ENCODE assay signal across 14 cellular contexts in genomic region chr1:151238467-151238739, GRCh38. TPM values are rescaled to one million over a fixed set of nuclear protein-coding genes. Genes with fewer than 3 reads are reported as not detected.
DNase-seq lines count a peak whose midpoint lies in the region; ATAC-seq, FAIRE-seq and TF ChIP-seq lines count a peak whose summit lies in the region.
"Had no signal": no experiment of that assay in that cellular context is flagged by ENCODE, and none has a peak within 500 bp of the region (broad histone marks: within the 10 kb centered on the region; RNA-seq: fewer than 3 reads in every experiment).

No MANE protein-coding gene starts in this region.

- in situ Hi-C loops in astrocyte of the cerebellum (cut with HindIII; ENCODE audit: low sequenced_read_pairs): no loop called here

- H3K27me3 ChIP-seq in keratinocyte (ENCODE audit: control insufficient read depth, extremely low read depth, insufficient read depth, low read length): no peaks in the 10 kb centered on the region
- H3K27me3 ChIP-seq: esophagus muscularis mucosa, transverse colon had no signal

- H3K9me3 ChIP-seq in keratinocyte (ENCODE audit: control insufficient read depth, low read depth, low read length): no peaks in the 10 kb centered on the region
- H3K9me3 ChIP-seq: esophagus muscularis mucosa, transverse colon had no signal

- CTCF ChIA-PET in GM10248 (lab: Yijun Ruan, JAX): interaction anchor here (2.1 to 2.3 kb wide), 2 partner anchors 9 to 14 kb away, joined by 5 to 13 read pairs; no protein-coding TSS in a partner anchor

- peaks cover 50 to 64% of the 10 kb centered on the region in 2 experiments for H3K36me3 ChIP-seq in keratinocyte (ENCODE audit: control insufficient read depth in 2 of 2, extremely low read depth in 1 of 2, insufficient read depth in 2 of 2, low read length in 2 of 2)

- POLR2A ChIA-PET in GM10248 (lab: Yijun Ruan, JAX): no interaction called here

- H3K4me1 ChIP-seq in keratinocyte (ENCODE audit: control insufficient read depth, extremely low read depth, insufficient read depth, low read length): peaks cover 4% of the 10 kb centered on the region
- H3K4me1 ChIP-seq: transverse colon had no signal

- H4K20me1 ChIP-seq in keratinocyte (ENCODE audit: control insufficient read depth, extremely low read depth, insufficient read depth, low read length): no peaks in the 10 kb centered on the region

- no peak overlapping the region for H2AFZ ChIP-seq in keratinocyte (ENCODE audit: control insufficient read depth, low read length)
- H2AFZ ChIP-seq: PC-9 had no signal

- TF ChIP-seq CTCF in astrocyte of the cerebellum (IDR thresholded peaks at IDR 0.05; ENCODE audit: low read depth, low read length, missing control alignments): no peak
- no peak for TF ChIP-seq CTCF in keratinocyte (optimal IDR thresholded peaks at IDR 0.05 in 1 of 3, IDR thresholded peaks at IDR 0.05 in 1 of 3, conservative IDR thresholded peaks at IDR 0.05 in 1 of 3; ENCODE audit: extremely low read depth in 1 of 3, insufficient read depth in 2 of 3, low read length in 3 of 3)
- TF ChIP-seq CTCF in GM20000 (IDR thresholded peaks at IDR 0.05; ENCODE audit: extremely low read depth, missing control alignments): no peak
- TF ChIP-seq CTCF in GM10248 (IDR thresholded peaks at IDR 0.05; ENCODE audit: control extremely low read depth, extremely low read depth, low read depth, missing control alignments): no peak

- no peak overlapping the region for H3K4me2 ChIP-seq in keratinocyte (ENCODE audit: control insufficient read depth, extremely low read depth, insufficient read depth, low read depth, low read length)
- H3K4me2 ChIP-seq: PC-9 had no signal

- ATAC-seq in HG02588 (IDR thresholded peaks at IDR 0.05; ENCODE audit: unreplicated experiment): no peak

- H3K4me3 ChIP-seq in astrocyte of the cerebellum (ENCODE audit: low read depth, low read length): no peak overlapping the region
- no peak overlapping the region for H3K4me3 ChIP-seq in keratinocyte (ENCODE audit: control insufficient read depth in 2 of 3, extremely low read depth in 1 of 3, insufficient read depth in 2 of 3, low read depth in 1 of 3, low read length in 3 of 3)
- H3K4me3 ChIP-seq: esophagus muscularis mucosa, PC-9, transverse colon had no signal

- no peak overlapping the region for H3K27ac ChIP-seq in keratinocyte (ENCODE audit: control insufficient read depth, insufficient read depth, low read length)
- H3K27ac ChIP-seq: PC-9, transverse colon had no signal

- H3K9me1 ChIP-seq in keratinocyte (ENCODE audit: control insufficient read depth, extremely low read depth, insufficient read depth, low read length): no peaks in the 10 kb centered on the region

- peaks cover 3% of the 10 kb centered on the region for H3K79me2 ChIP-seq in keratinocyte (ENCODE audit: control insufficient read depth, insufficient read depth, low read length)

- DNase-seq in A172 (ENCODE audit: low spot score) (peak; percentile 92), HT1080 (ENCODE audit: low read depth) (peak; percentile 88), astrocyte of the cerebellum (ENCODE audit: low read depth) (peak; percentile 66), keratinocyte (ENCODE audit: low read depth, low spot score) (no peak), SKM-1 treated with dmso at 0.1 percent for 144 hours (lab: John Stamatoyannopoulos, UW; ENCODE audit: unreplicated experiment) (no peak), GM20000 (ENCODE audit: low spot score) (no peak), GM10248 (ENCODE audit: extremely low spot score) (no peak)
- DNase-seq: activated CD4-positive, alpha-beta T cell treated with anti-CD3 and anti-CD28 coated beads, Interleukin-2, amount 10 ng/mL, durations not matched to agents 7 days and 5 days; activated naive CD8-positive, alpha-beta T cell treated with anti-CD3 and anti-CD28 coated beads for 36 hours; NCI-H1105; PC-9; transverse colon had no signal

- no peak overlapping the region for H3K9ac ChIP-seq in keratinocyte (ENCODE audit: control insufficient read depth, extremely low read depth, insufficient read depth, low read length)

- dilution Hi-C loops in keratinocyte (cut with MboI; ENCODE audit: extremely low pct_ligation_motif_present, low sequenced_read_pairs): no loop called here

- FAIRE-seq in keratinocyte (lab: Jason Lieb, UNC): peak; percentile 43

RNA-seq across cellular contexts. Expression of gene PSMD4, which starts 16.1 kb away (rescaled TPM):
- 568 and 570 TPM in 2 replicates for total RNA-seq in A172 (2014; rRNA removed; shearing (Covaris generic))
- total RNA-seq in HT1080 (2014; rRNA removed; shearing (Covaris generic)): 233 and 234 TPM in 2 replicates
- 165 and 198 TPM in 2 replicates for polyA plus RNA-seq in HT1080 (2015; cell fraction: cytosol; rRNA removed)
- polyA plus RNA-seq in HT1080 (2015; cell fraction: nucleus; rRNA removed): 187 and 192 TPM in 2 replicates
- polyA plus RNA-seq in keratinocyte: 195 to 223 TPM (median 219 TPM) in 3 replicates
- 83.5 TPM for polyA plus RNA-seq in keratinocyte (2011; ENCODE audit: low read depth)
- 161 and 185 TPM in 2 replicates for polyA plus RNA-seq in keratinocyte (2011; cell fraction: cytosol; rRNA removed)
- polyA plus RNA-seq in keratinocyte (2011; cell fraction: nucleus; rRNA removed): 161 and 166 TPM in 2 replicates
- polyA plus RNA-seq in keratinocyte (2012; ENCODE audit: low replicate concordance): 117 and 196 TPM in 2 replicates
- polyA minus RNA-seq in keratinocyte: 114 to 164 TPM (median 164 TPM) in 3 replicates
- polyA minus RNA-seq in keratinocyte (2011; cell fraction: cytosol; rRNA and poly(A)+ RNA removed): 98.0 TPM
- polyA minus RNA-seq in keratinocyte (2011; cell fraction: nucleus; rRNA and poly(A)+ RNA removed): 34.0 and 55.1 TPM in 2 replicates

RNA-seq across cellular contexts. Expression of gene PIP5K1A, which starts 40.1 kb away (rescaled TPM):
- total RNA-seq in A172 (2014; rRNA removed; shearing (Covaris generic)): 87.5 and 102 TPM in 2 replicates
- 40.7 and 49.6 TPM in 2 replicates for total RNA-seq in HT1080 (2014; rRNA removed; shearing (Covaris generic))
- 64.3 and 68.0 TPM in 2 replicates for polyA plus RNA-seq in HT1080 (2015; cell fraction: cytosol; rRNA removed)
- polyA plus RNA-seq in HT1080 (2015; cell fraction: nucleus; rRNA removed): 106 and 115 TPM in 2 replicates
- polyA plus RNA-seq in keratinocyte: 98.6 to 148 TPM (median 124 TPM) in 3 replicates
- 40.9 TPM for polyA plus RNA-seq in keratinocyte (2011; ENCODE audit: low read depth)
- 99.7 and 191 TPM in 2 replicates for polyA plus RNA-seq in keratinocyte (2011; cell fraction: cytosol; rRNA removed)
- polyA plus RNA-seq in keratinocyte (2011; cell fraction: nucleus; rRNA removed): 285 and 289 TPM in 2 replicates
- polyA plus RNA-seq in keratinocyte (2012; ENCODE audit: low replicate concordance): 45.5 and 51.0 TPM in 2 replicates
- polyA minus RNA-seq in keratinocyte: 191 to 227 TPM (median 226 TPM) in 3 replicates
- polyA minus RNA-seq in keratinocyte (2011; cell fraction: cytosol; rRNA and poly(A)+ RNA removed): 42.0 TPM
- polyA minus RNA-seq in keratinocyte (2011; cell fraction: nucleus; rRNA and poly(A)+ RNA removed): 151 and 276 TPM in 2 replicates

RNA-seq across cellular contexts. Expression of gene ZNF687, which starts 43.7 kb away (rescaled TPM):
- 34.7 and 36.2 TPM in 2 replicates for total RNA-seq in A172 (2014; rRNA removed; shearing (Covaris generic))
- total RNA-seq in HT1080 (2014; rRNA removed; shearing (Covaris generic)): 17.6 and 22.2 TPM in 2 replicates
- polyA plus RNA-seq in HT1080 (2015; cell fraction: cytosol; rRNA removed): 12.8 and 15.2 TPM in 2 replicates
- polyA plus RNA-seq in HT1080 (2015; cell fraction: nucleus; rRNA removed): 24.1 and 26.4 TPM in 2 replicates
- 7.3 to 11.4 TPM (median 10.9 TPM) in 3 replicates for polyA plus RNA-seq in keratinocyte
- 4.7 TPM for polyA plus RNA-seq in keratinocyte (2011; ENCODE audit: low read depth)
- polyA plus RNA-seq in keratinocyte (2011; cell fraction: cytosol; rRNA removed): 5.7 and 7.7 TPM in 2 replicates
- 16.5 and 20.4 TPM in 2 replicates for polyA plus RNA-seq in keratinocyte (2011; cell fraction: nucleus; rRNA removed)
- 8.8 and 10.5 TPM in 2 replicates for polyA plus RNA-seq in keratinocyte (2012; ENCODE audit: low replicate concordance)
- 21.9 to 58.5 TPM (median 28.3 TPM) in 3 replicates for polyA minus RNA-seq in keratinocyte
- polyA minus RNA-seq in keratinocyte (2011; cell fraction: cytosol; rRNA and poly(A)+ RNA removed): 24.4 TPM
- polyA minus RNA-seq in keratinocyte (2011; cell fraction: nucleus; rRNA and poly(A)+ RNA removed): 28.9 and 29.3 TPM in 2 replicates

RNA-seq across cellular contexts. Expression of gene VPS72, which starts 48.4 kb away (rescaled TPM):
- 163 and 207 TPM in 2 replicates for total RNA-seq in A172 (2014; rRNA removed; shearing (Covaris generic))
- 52.9 and 59.3 TPM in 2 replicates for total RNA-seq in HT1080 (2014; rRNA removed; shearing (Covaris generic))
- polyA plus RNA-seq in HT1080 (2015; cell fraction: cytosol; rRNA removed): 57.2 and 62.8 TPM in 2 replicates
- 52.4 and 53.3 TPM in 2 replicates for polyA plus RNA-seq in HT1080 (2015; cell fraction: nucleus; rRNA removed)
- 41.6 to 69.9 TPM (median 47.5 TPM) in 3 replicates for polyA plus RNA-seq in keratinocyte
- polyA plus RNA-seq in keratinocyte (2011; ENCODE audit: low read depth): 133 TPM
- polyA plus RNA-seq in keratinocyte (2011; cell fraction: cytosol; rRNA removed): 41.1 and 47.4 TPM in 2 replicates
- 36.8 and 38.5 TPM in 2 replicates for polyA plus RNA-seq in keratinocyte (2011; cell fraction: nucleus; rRNA removed)
- 32.5 and 49.8 TPM in 2 replicates for polyA plus RNA-seq in keratinocyte (2012; ENCODE audit: low replicate concordance)
- 19.4 to 22.3 TPM (median 21.5 TPM) in 3 replicates for polyA minus RNA-seq in keratinocyte
- 30.1 TPM for polyA minus RNA-seq in keratinocyte (2011; cell fraction: cytosol; rRNA and poly(A)+ RNA removed)
- 10.5 and 11.2 TPM in 2 replicates for polyA minus RNA-seq in keratinocyte (2011; cell fraction: nucleus; rRNA and poly(A)+ RNA removed)

Comparison
In these comparisons a context has a peak if more than half of its experiments do, and no peak if none do; other contexts are left out.
1. DNase-seq: peak in A172 (single experiment), HT1080 (single experiment) and astrocyte of the cerebellum (single experiment); none in keratinocyte (single experiment), SKM-1 treated with dmso at 0.1 percent for 144 hours (single experiment), GM20000 (single experiment) and GM10248 (single experiment).